Comparison of ENCODE assay signal across 1 cellular context in genomic region chr2:45654250-45654649, GRCh38.
TF ChIP-seq lines count a peak whose summit lies in the region.

No MANE protein-coding gene starts in this region.

TF ChIP-seq in HepG2, 621 proteins besides CTCF, POLR2A, EP300 and RAD21:
- no peak for TF ChIP-seq ZNF616 (CRISPR knock-in tag; IDR thresholded peaks at IDR 0.05; ENCODE audit: low read depth)
- TF ChIP-seq CBX1 (IDR thresholded peaks at IDR 0.05; ENCODE audit: low read depth): no peak
- TF ChIP-seq ZBTB26 (CRISPR knock-in tag; IDR thresholded peaks at IDR 0.05; ENCODE audit: borderline replicate concordance): no peak
- TF ChIP-seq ZNF589 (CRISPR knock-in tag; conservative IDR thresholded peaks at IDR 0.05): no peak
- no peak for TF ChIP-seq PLSCR1 (CRISPR knock-in tag; IDR thresholded peaks at IDR 0.05; ENCODE audit: borderline replicate concordance)
- TF ChIP-seq, protein P1, sequence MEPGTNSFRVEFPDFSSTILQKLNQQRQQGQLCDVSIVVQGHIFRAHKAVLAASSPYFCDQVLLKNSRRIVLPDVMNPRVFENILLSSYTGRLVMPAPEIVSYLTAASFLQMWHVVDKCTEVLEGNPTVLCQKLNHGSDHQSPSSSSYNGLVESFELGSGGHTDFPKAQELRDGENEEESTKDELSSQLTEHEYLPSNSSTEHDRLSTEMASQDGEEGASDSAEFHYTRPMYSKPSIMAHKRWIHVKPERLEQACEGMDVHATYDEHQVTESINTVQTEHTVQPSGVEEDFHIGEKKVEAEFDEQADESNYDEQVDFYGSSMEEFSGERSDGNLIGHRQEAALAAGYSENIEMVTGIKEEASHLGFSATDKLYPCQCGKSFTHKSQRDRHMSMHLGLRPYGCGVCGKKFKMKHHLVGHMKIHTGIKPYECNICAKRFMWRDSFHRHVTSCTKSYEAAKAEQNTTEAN (CRISPR knock-in tag; conservative IDR thresholded peaks at IDR 0.05): no peak
- TF ChIP-seq ZNF749 (CRISPR knock-in tag; IDR thresholded peaks at IDR 0.05; ENCODE audit: borderline replicate concordance): no peak
- no peak for TF ChIP-seq ZNF20 (CRISPR knock-in tag; IDR thresholded peaks at IDR 0.05)
- TF ChIP-seq, protein P2, sequence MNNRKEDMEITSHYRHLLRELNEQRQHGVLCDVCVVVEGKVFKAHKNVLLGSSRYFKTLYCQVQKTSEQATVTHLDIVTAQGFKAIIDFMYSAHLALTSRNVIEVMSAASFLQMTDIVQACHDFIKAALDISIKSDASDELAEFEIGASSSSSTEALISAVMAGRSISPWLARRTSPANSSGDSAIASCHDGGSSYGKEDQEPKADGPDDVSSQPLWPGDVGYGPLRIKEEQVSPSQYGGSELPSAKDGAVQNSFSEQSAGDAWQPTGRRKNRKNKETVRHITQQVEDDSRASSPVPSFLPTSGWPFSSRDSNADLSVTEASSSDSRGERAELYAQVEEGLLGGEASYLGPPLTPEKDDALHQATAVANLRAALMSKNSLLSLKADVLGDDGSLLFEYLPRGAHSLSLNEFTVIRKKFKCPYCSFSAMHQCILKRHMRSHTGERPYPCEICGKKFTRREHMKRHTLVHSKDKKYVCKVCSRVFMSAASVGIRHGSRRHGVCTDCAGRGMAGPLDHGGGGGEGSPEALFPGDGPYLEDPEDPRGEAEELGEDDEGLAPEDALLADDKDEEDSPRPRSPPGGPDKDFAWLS (CRISPR knock-in tag; IDR thresholded peaks at IDR 0.05; ENCODE audit: borderline replicate concordance): no peak
- no peak for TF ChIP-seq ZNF543 (CRISPR knock-in tag; IDR thresholded peaks at IDR 0.05)
- no peak for TF ChIP-seq DRAP1 (CRISPR knock-in tag; IDR thresholded peaks at IDR 0.05)
- TF ChIP-seq KDM4B (CRISPR knock-in tag; IDR thresholded peaks at IDR 0.05): no peak
- TF ChIP-seq ZSCAN30 (CRISPR knock-in tag; IDR thresholded peaks at IDR 0.05): no peak
- TF ChIP-seq, protein P3, sequence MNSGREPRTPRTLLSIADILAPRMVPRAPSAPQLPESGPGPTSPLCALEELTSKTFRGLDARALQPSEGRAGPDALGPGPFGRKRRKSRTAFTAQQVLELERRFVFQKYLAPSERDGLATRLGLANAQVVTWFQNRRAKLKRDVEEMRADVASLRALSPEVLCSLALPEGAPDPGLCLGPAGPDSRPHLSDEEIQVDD (CRISPR knock-in tag; IDR thresholded peaks at IDR 0.05; ENCODE audit: borderline replicate concordance): no peak
- no peak for TF ChIP-seq TAF1 (CRISPR knock-in tag; IDR thresholded peaks at IDR 0.05)
- no peak for TF ChIP-seq ZNF577 (CRISPR knock-in tag; IDR thresholded peaks at IDR 0.05; ENCODE audit: borderline replicate concordance, low read depth)
- no peak for TF ChIP-seq ZNF570 (CRISPR knock-in tag; IDR thresholded peaks at IDR 0.05; ENCODE audit: borderline replicate concordance)
- TF ChIP-seq TP53 (CRISPR knock-in tag; conservative IDR thresholded peaks at IDR 0.05): no peak
- no peak for TF ChIP-seq GPN1 (CRISPR knock-in tag; IDR thresholded peaks at IDR 0.05; ENCODE audit: borderline replicate concordance)
